ENCODE assay signal across 24 cellular contexts in the genomic region with DNA sequence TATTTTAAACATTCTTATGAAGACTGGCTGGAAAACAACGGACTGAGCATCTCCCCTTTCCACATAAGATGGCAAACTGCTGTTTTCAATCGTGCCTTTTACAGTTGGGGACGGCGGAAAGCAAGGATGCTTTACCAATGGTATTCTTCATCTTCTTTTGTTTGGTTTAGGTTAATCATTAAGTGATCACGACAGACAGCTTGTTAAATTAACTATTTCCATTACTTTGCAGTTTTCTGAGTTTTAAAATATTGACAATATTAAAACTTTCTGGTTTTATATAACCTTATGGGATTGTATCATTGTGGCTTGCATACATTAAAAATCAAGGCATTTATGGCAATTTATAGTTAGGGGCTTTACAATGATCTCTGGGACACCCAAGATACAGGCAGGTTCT.
"Had no signal": no experiment of that assay in that cellular context is flagged by ENCODE, and none has a peak within 500 bp of the region (broad histone marks: within the 10 kb centered on the region; RNA-seq: fewer than 3 reads in every experiment).

No MANE protein-coding gene starts in this region.

- H3K4me3 ChIP-seq: breast epithelium, colonic mucosa, esophagus squamous epithelium, lung, ovary, right lobe of liver, skin epidermis, vagina had no signal

- ATAC-seq: activated CD8-positive, alpha-beta memory T cell treated with anti-CD3 and anti-CD28 coated beads, Interleukin-2, amount 10 ng/mL, durations not matched to agents 7 days and 5 days; activated CD8-positive, alpha-beta T cell treated with anti-CD3 and anti-CD28 coated beads for 36 hours; activated naive CD8-positive, alpha-beta T cell treated with anti-CD3 and anti-CD28 coated beads, Interleukin-2, amount 50 U/mL, for 24 hours; stimulated activated effector memory CD8-positive, alpha-beta T cell treated with anti-CD3 and anti-CD28 coated beads, Interleukin-12 subunit alpha, Interleukin-12 subunit beta, amount 100 ng/mL, for 72 hours had no signal

- DNase-seq: activated B cell treated with CpG ODN at 0.5 μM for 24 hours; activated CD4-positive, alpha-beta T cell treated with anti-CD3 and anti-CD28 coated beads, Interleukin-2, amount 50 U/mL, for 1 hour; activated CD8-positive, alpha-beta memory T cell treated with anti-CD3 and anti-CD28 coated beads, Interleukin-2, amount 10 ng/mL, durations not matched to agents 7 days and 5 days; activated CD8-positive, alpha-beta T cell treated with anti-CD3 and anti-CD28 coated beads for 36 hours; activated naive CD8-positive, alpha-beta T cell treated with anti-CD3 and anti-CD28 coated beads, Interleukin-2, amount 50 U/mL, for 24 hours; activated T-cell treated with anti-CD3 and anti-CD28 coated beads, Interleukin-2, amount 50 U/mL, for 48 hours; central memory CD4-positive, alpha-beta T cell; colonic mucosa; effector CD8-positive, alpha-beta T cell; esophagus squamous epithelium; kidney; mesendoderm; nephron progenitor cell; ovary; right lobe of liver; stimulated activated CD4-positive, alpha-beta T cell treated with anti-CD3 and anti-CD28 coated beads, Interleukin-12 subunit alpha, Interleukin-12 subunit beta, amount 100 ng/mL, for 4 hours; stimulated activated CD4-positive, alpha-beta T cell treated with anti-CD3 and anti-CD28 coated beads, Interleukin-4, amount 100 ng/mL, for 1 hour; substantia nigra; T-helper 2 cell had no signal
